In genomic region chr12:66070378-66071120, GRCh38 we compare ENCODE assay signal across 25 cellular contexts.
DNase-seq lines count a peak whose midpoint lies in the region; ATAC-seq, FAIRE-seq and TF ChIP-seq lines count a peak whose summit lies in the region.
"Had no signal": no experiment of that assay in that cellular context is flagged by ENCODE, and none has a peak within 500 bp of the region (broad histone marks: within the 10 kb centered on the region; RNA-seq: fewer than 3 reads in every experiment).

No MANE protein-coding gene starts in this region.

- FAIRE-seq in astrocyte (lab: Jason Lieb, UNC) = no peak
- FAIRE-seq: A204.1, D721Med, GM12892, GM19239 had no signal

- no peak overlapping the region for H3K14ac ChIP-seq in trophoblast cell (ENCODE audit: low read length)

- H3K27me3 ChIP-seq in right cardiac atrium (ENCODE audit: control insufficient read depth, insufficient read depth) (no peaks in the 10 kb centered on the region), astrocyte (ENCODE audit: insufficient read depth, low read length) (peaks cover 8% of the 10 kb centered on the region), trophoblast cell (ENCODE audit: insufficient read depth, low read length) (no peaks in the 10 kb centered on the region), gastrocnemius medialis (no peaks in the 10 kb centered on the region)
- H3K27me3 ChIP-seq: BLaER1 had no signal

- no peak overlapping the region for H4K8ac ChIP-seq in trophoblast cell (ENCODE audit: low read depth, low read length)

- ATAC-seq in Right ventricle myocardium inferior (no peak), right cardiac atrium (no peak), naive B cell (ENCODE audit: low read depth in 2 of 2) (no peak), gastrocnemius medialis (no peak)
- ATAC-seq: HCT116 had no signal

- no peak overlapping the region for H3K4ac ChIP-seq in trophoblast cell (ENCODE audit: low read depth, low read length)

- no peak overlapping the region for H3K4me3 Mint-ChIP-seq in astrocyte (ENCODE audit: unreplicated experiment)
- peak overlapping the region in 1 of 8 donors; percentile 18 for H3K4me3 Mint-ChIP-seq in naive B cell
- H3K4me3 Mint-ChIP-seq: B cell; CD14-positive monocyte; CD4-positive, alpha-beta T cell; CD8-positive, alpha-beta memory T cell; H9 had no signal

- H2BK120ac ChIP-seq in trophoblast cell (ENCODE audit: insufficient read depth, low read length, poor library complexity) = no peak overlapping the region

- no peak for TF ChIP-seq CTCF in astrocyte (IDR thresholded peaks at IDR 0.05; ENCODE audit: insufficient read depth, low read depth, low read length)
- no peak for TF ChIP-seq CTCF in gastrocnemius medialis (IDR thresholded peaks at IDR 0.05 in 4 of 5, conservative IDR thresholded peaks at IDR 0.05 in 1 of 5)

- TF ChIP-seq POLR2A in erythroblast (IDR thresholded peaks at IDR 0.05; ENCODE audit: low read length) = no peak
- no peak for TF ChIP-seq POLR2A in gastrocnemius medialis (IDR thresholded peaks at IDR 0.05)

- no peaks in the 10 kb centered on the region for H3K9me3 Mint-ChIP-seq in astrocyte (ENCODE audit: unreplicated experiment)
- peaks cover 0 to 3% (median 0%) of the 10 kb centered on the region in 7 donors for H3K9me3 Mint-ChIP-seq in naive B cell
- H3K9me3 Mint-ChIP-seq: CD4-positive, alpha-beta T cell had no signal

- H2AFZ ChIP-seq in astrocyte (ENCODE audit: low read depth, low read length) (no peak overlapping the region), trophoblast cell (ENCODE audit: insufficient read depth, low read length, poor library complexity) (no peak overlapping the region)
- H2AFZ ChIP-seq: GM23248 had no signal

- DNase-seq in Right ventricle myocardium inferior (ENCODE audit: missing footprints) (peak; percentile 55), right cardiac atrium (no peak), astrocyte (ENCODE audit: low read depth) (no peak), naive B cell (no peak), trophoblast cell (no peak), erythroblast (lab: John Stamatoyannopoulos, UW) (no peak), gastrocnemius medialis (no peak)
- DNase-seq in activated effector memory CD4-positive, alpha-beta T cell treated with anti-CD3 and anti-CD28 coated beads, Interleukin-2, amount 50 U/mL, for 16 hours = no peak
- DNase-seq: CD4-positive, alpha-beta T cell; CD8-positive, alpha-beta memory T cell; DMS 273 treated with DMSO at 0.1 percent for 48 hours; DMS79; EL; GDM1; GM23248; H9 had no signal

- H3K79me1 ChIP-seq in trophoblast cell (ENCODE audit: low read length) = no peaks in the 10 kb centered on the region

- H3K4me3 ChIP-seq in right cardiac atrium (ENCODE audit: low read length) (no peak overlapping the region), astrocyte (ENCODE audit: insufficient read depth, low read depth, low read length) (no peak overlapping the region), trophoblast cell (ENCODE audit: low read depth, low read length) (no peak overlapping the region), gastrocnemius medialis (no peak overlapping the region)
- H3K4me3 ChIP-seq: BLaER1, GM23248 had no signal

- H2AK5ac ChIP-seq in trophoblast cell (ENCODE audit: low read length) = peak overlapping the region; percentile 62

- H3K9ac ChIP-seq in astrocyte (ENCODE audit: low read length) (no peak overlapping the region), trophoblast cell (ENCODE audit: low read length) (no peak overlapping the region)
- H3K9ac ChIP-seq: BLaER1, GM23248 had no signal

- no peak overlapping the region for H3K18ac ChIP-seq in trophoblast cell (ENCODE audit: low read length)

- intact Hi-C loops in Right ventricle myocardium inferior (cut with DNase I) = no loop called here
- intact Hi-C loops in right cardiac atrium (cut with DNase I) = no loop called here
- intact Hi-C loops in gastrocnemius medialis (cut with DNase I; ENCODE audit: low total_unique reads) = no loop called here

- H3K79me2 ChIP-seq in astrocyte (ENCODE audit: insufficient read depth, low read length) (no peaks in the 10 kb centered on the region), trophoblast cell (ENCODE audit: control insufficient read depth, insufficient read depth, low read length, poor library complexity) (no peaks in the 10 kb centered on the region)

- 87% methylated on average over 9 of the region's 9 CpGs for WGBS in right cardiac atrium
- no CpG with 5 or more reads among the region's 9 CpGs for WGBS in trophoblast cell (ENCODE audit: extremely low coverage, insufficient coverage, insufficient read length)

- no peak overlapping the region for H3K27ac ChIP-seq in right cardiac atrium (ENCODE audit: low read length)
- no peak overlapping the region for H3K27ac ChIP-seq in astrocyte (ENCODE audit: low read depth, low read length)
- no peak overlapping the region for H3K27ac ChIP-seq in trophoblast cell (ENCODE audit: low read depth, low read length)
- H3K27ac ChIP-seq in gastrocnemius medialis = no peak overlapping the region
- H3K27ac ChIP-seq: 22Rv1, BLaER1, GM23248 had no signal

- H3K27me3 Mint-ChIP-seq in astrocyte (ENCODE audit: low read depth, unreplicated experiment) (no peaks in the 10 kb centered on the region), naive B cell (peaks cover 0 to 6% (median 4%) of the 10 kb centered on the region in 3 donors)

- no peak overlapping the region for H3K4me2 ChIP-seq in astrocyte (ENCODE audit: low read length)
- H3K4me2 ChIP-seq in trophoblast cell (ENCODE audit: low read length) = no peak overlapping the region

- H4K12ac ChIP-seq in trophoblast cell (ENCODE audit: low read depth, low read length) = no peak overlapping the region

- no peaks in the 10 kb centered on the region for H3K9me3 ChIP-seq in right cardiac atrium (ENCODE audit: control insufficient read depth, low read length)
- no peaks in the 10 kb centered on the region for H3K9me3 ChIP-seq in astrocyte (ENCODE audit: insufficient read depth, low read depth, low read length)
- H3K9me3 ChIP-seq in trophoblast cell (ENCODE audit: insufficient read depth, low read depth, low read length) = no peaks in the 10 kb centered on the region
- no peaks in the 10 kb centered on the region for H3K9me3 ChIP-seq in gastrocnemius medialis
- H3K9me3 ChIP-seq: BLaER1 had no signal

- H3K4me1 ChIP-seq in right cardiac atrium (ENCODE audit: control insufficient read depth, insufficient read depth, low read length) = no peaks in the 10 kb centered on the region
- peaks cover 13% of the 10 kb centered on the region for H3K4me1 ChIP-seq in astrocyte (ENCODE audit: insufficient read depth, low read length)
- H3K4me1 ChIP-seq in trophoblast cell (ENCODE audit: control insufficient read depth in 1 of 2, insufficient read depth in 2 of 2, low read length in 2 of 2) = no peaks in the 10 kb centered on the region
- H3K4me1 ChIP-seq in gastrocnemius medialis = no peaks in the 10 kb centered on the region

- H3K4me1 Mint-ChIP-seq in astrocyte (ENCODE audit: low read depth, unreplicated experiment) = peaks cover 22% of the 10 kb centered on the region
- H3K4me1 Mint-ChIP-seq in naive B cell = peaks cover 16 to 31% (median 30%) of the 10 kb centered on the region in 3 donors

- no peaks in the 10 kb centered on the region for H3K36me3 Mint-ChIP-seq in astrocyte (ENCODE audit: low read depth, unreplicated experiment)
- H3K36me3 Mint-ChIP-seq in naive B cell = no peaks in the 10 kb centered on the region
- H3K36me3 Mint-ChIP-seq: CD14-positive monocyte; CD8-positive, alpha-beta memory T cell had no signal

- no peak overlapping the region for H4K91ac ChIP-seq in trophoblast cell (ENCODE audit: low read depth, low read length)

- peaks cover 3% of the 10 kb centered on the region for H4K20me1 ChIP-seq in astrocyte (ENCODE audit: insufficient read depth, low read length)
- H4K20me1 ChIP-seq: BLaER1 had no signal

- no peak overlapping the region for H3K23ac ChIP-seq in trophoblast cell (ENCODE audit: low read length)

- in situ Hi-C loops in gastrocnemius medialis (cut with MboI; ENCODE audit: low sequenced_read_pairs in 4 of 4) = no loop called here

- H3K27ac Mint-ChIP-seq in astrocyte (ENCODE audit: unreplicated experiment) (peak overlapping the region; percentile 55), naive B cell (peak overlapping the region in 5 of 6 donors; percentile 0 to 83 (median 16))
- H3K27ac Mint-ChIP-seq: B cell; CD4-positive, alpha-beta T cell; CD8-positive, alpha-beta memory T cell had no signal

- no peaks in the 10 kb centered on the region for H3K36me3 ChIP-seq in astrocyte (ENCODE audit: insufficient read depth, low read length)
- no peaks in the 10 kb centered on the region for H3K36me3 ChIP-seq in trophoblast cell (ENCODE audit: control insufficient read depth in 1 of 2, insufficient read depth in 2 of 2, low read length in 2 of 2)
- H3K36me3 ChIP-seq in gastrocnemius medialis = no peaks in the 10 kb centered on the region
- H3K36me3 ChIP-seq: BLaER1 had no signal

- peak overlapping the region; percentile 31 for H2BK5ac ChIP-seq in trophoblast cell (ENCODE audit: low read depth, low read length, poor library complexity)

- no peak overlapping the region for H2BK12ac ChIP-seq in trophoblast cell (ENCODE audit: low read length)
